In genomic region chr19:16472992-16473391, GRCh38 we compare ENCODE assay signal across 18 cellular contexts. TPM values are rescaled to one million over a fixed set of nuclear protein-coding genes. Genes with fewer than 3 reads are reported as not detected.
A peak's percentile ranks its signal among the peaks of the same experiment; 100 is the strongest.
DNase-seq lines count a peak whose midpoint lies in the region; ATAC-seq and TF ChIP-seq lines count a peak whose summit lies in the region.
"Had no signal": no experiment of that assay in that cellular context is flagged by ENCODE, and none has a peak within 500 bp of the region (broad histone marks: within the 10 kb centered on the region; RNA-seq: fewer than 3 reads in every experiment).

No MANE protein-coding gene starts in this region.

- H3K27ac ChIP-seq in GM23338 (ENCODE audit: low read depth) (no peak overlapping the region), neural progenitor cell (no peak overlapping the region)

- CTCF ChIA-PET in activated CD8-positive, alpha-beta memory T cell treated with anti-CD3 and anti-CD28 coated beads, Interleukin-2, amount 10 ng/mL, durations not matched to agents 7 days and 5 days (lab: Charles Lee) = no interaction called here

- H3K9me3 Mint-ChIP-seq in activated CD8-positive, alpha-beta memory T cell treated with anti-CD3 and anti-CD28 coated beads, Interleukin-2, amount 10 ng/mL, durations not matched to agents 7 days and 5 days (ENCODE audit: low read depth) = no peaks in the 10 kb centered on the region
- H3K9me3 Mint-ChIP-seq in GM23338 = peaks cover 5% of the 10 kb centered on the region; the same call in 1 of the 3 replicates
- no peaks in the 10 kb centered on the region for H3K9me3 Mint-ChIP-seq in activated naive CD8-positive, alpha-beta T cell treated with anti-CD3 and anti-CD28 coated beads, Interleukin-2, amount 50 U/mL, for 24 hours
- H3K9me3 Mint-ChIP-seq in neural progenitor cell = peaks cover 2% of the 10 kb centered on the region

- peaks cover 4% of the 10 kb centered on the region for H3K36me3 Mint-ChIP-seq in activated CD8-positive, alpha-beta memory T cell treated with anti-CD3 and anti-CD28 coated beads, Interleukin-2, amount 10 ng/mL, durations not matched to agents 7 days and 5 days
- no peaks in the 10 kb centered on the region; the same call in 2 of the 3 replicates for H3K36me3 Mint-ChIP-seq in GM23338 (ENCODE audit: low read depth)
- H3K36me3 Mint-ChIP-seq in activated naive CD8-positive, alpha-beta T cell treated with anti-CD3 and anti-CD28 coated beads, Interleukin-2, amount 50 U/mL, for 24 hours (ENCODE audit: low read depth) = no peaks in the 10 kb centered on the region
- H3K36me3 Mint-ChIP-seq in neural progenitor cell = peaks cover 1% of the 10 kb centered on the region

- peaks cover 8% of the 10 kb centered on the region for H3K27me3 Mint-ChIP-seq in activated CD8-positive, alpha-beta memory T cell treated with anti-CD3 and anti-CD28 coated beads, Interleukin-2, amount 10 ng/mL, durations not matched to agents 7 days and 5 days
- H3K27me3 Mint-ChIP-seq in GM23338 (ENCODE audit: insufficient read depth, low read depth, poor library complexity) = peaks cover 16% of the 10 kb centered on the region
- no peaks in the 10 kb centered on the region for H3K27me3 Mint-ChIP-seq in activated naive CD8-positive, alpha-beta T cell treated with anti-CD3 and anti-CD28 coated beads, Interleukin-2, amount 50 U/mL, for 24 hours
- H3K27me3 Mint-ChIP-seq in neural progenitor cell (ENCODE audit: insufficient read depth, low read depth) = peaks cover 5% of the 10 kb centered on the region

- H3K27me3 ChIP-seq in GM23338 (ENCODE audit: insufficient read depth) (no peaks in the 10 kb centered on the region), neural progenitor cell (no peaks in the 10 kb centered on the region)
- H3K27me3 ChIP-seq: upper lobe of left lung had no signal

- peaks cover 17% of the 10 kb centered on the region for H3K4me1 ChIP-seq in GM23338 (ENCODE audit: insufficient read depth)
- peaks cover 14% of the 10 kb centered on the region for H3K4me1 ChIP-seq in neural progenitor cell

- no peak for DNase-seq in activated CD8-positive, alpha-beta memory T cell treated with anti-CD3 and anti-CD28 coated beads, Interleukin-2, amount 10 ng/mL, durations not matched to agents 7 days and 5 days
- DNase-seq in activated CD8-positive, alpha-beta memory T cell treated with anti-CD3 and anti-CD28 coated beads, Interleukin-2, amount 50 U/mL, for 4 hours = no peak
- no peak for DNase-seq in GM23338 (ENCODE audit: low spot score)
- no peak for DNase-seq in activated naive CD8-positive, alpha-beta T cell treated with anti-CD3 and anti-CD28 coated beads, Interleukin-2, amount 50 U/mL, for 24 hours
- DNase-seq in neural progenitor cell (ENCODE audit: low spot score) = no peak
- no peak for DNase-seq in AG20443 (ENCODE audit: low spot score)
- DNase-seq in NOMO-1 (lab: John Stamatoyannopoulos, UW; ENCODE audit: unreplicated experiment in 2 of 2) = no peak
- DNase-seq in COR-L47 (lab: John Stamatoyannopoulos, UW) = no peak
- DNase-seq: activated CD8-positive, alpha-beta memory T cell treated with anti-CD3 and anti-CD28 coated beads, Interleukin-2, amount 50 U/mL, for 48 hours; amniotic stem cell; effector CD8-positive, alpha-beta T cell; Karpas-422; NCI-H1105 treated with DMSO at 0.1 percent for 48 hours; upper lobe of left lung; WERI-Rb-1 had no signal

- H3K79me2 ChIP-seq in GM23338 (replicated peaks; ENCODE audit: insufficient read depth) = peaks cover 33% of the 10 kb centered on the region
- peaks cover 36% of the 10 kb centered on the region for H3K79me2 ChIP-seq in neural progenitor cell (ENCODE audit: low read depth)

- H3F3A ChIP-seq in GM23338 (replicated peaks; ENCODE audit: low read depth) (no peaks in the 10 kb centered on the region), neural progenitor cell (ENCODE audit: low read depth) (no peaks in the 10 kb centered on the region)

- no peak overlapping the region for H3K27ac Mint-ChIP-seq in activated CD8-positive, alpha-beta memory T cell treated with anti-CD3 and anti-CD28 coated beads, Interleukin-2, amount 10 ng/mL, durations not matched to agents 7 days and 5 days
- H3K27ac Mint-ChIP-seq in GM23338 (no peak overlapping the region), neural progenitor cell (no peak overlapping the region)
- H3K27ac Mint-ChIP-seq in activated naive CD8-positive, alpha-beta T cell treated with anti-CD3 and anti-CD28 coated beads, Interleukin-2, amount 50 U/mL, for 24 hours = no peak overlapping the region

- peak overlapping the region; percentile 32 for H3K4me3 Mint-ChIP-seq in activated CD8-positive, alpha-beta memory T cell treated with anti-CD3 and anti-CD28 coated beads, Interleukin-2, amount 10 ng/mL, durations not matched to agents 7 days and 5 days
- H3K4me3 Mint-ChIP-seq in GM23338 (peak overlapping the region; percentile 73; the same call in 2 of the 3 replicates), neural progenitor cell (peak overlapping the region; percentile 89)
- peak overlapping the region; percentile 38 for H3K4me3 Mint-ChIP-seq in activated naive CD8-positive, alpha-beta T cell treated with anti-CD3 and anti-CD28 coated beads, Interleukin-2, amount 50 U/mL, for 24 hours

- no peaks in the 10 kb centered on the region for H3K9me2 ChIP-seq in GM23338 (ENCODE audit: insufficient read depth)

- no peaks in the 10 kb centered on the region for H3K9me3 ChIP-seq in neural progenitor cell (ENCODE audit: low read depth)

- H3K4me2 ChIP-seq in GM23338 (peak overlapping the region; percentile 87; the same call in 1 of the 2 replicates), neural progenitor cell (no peak overlapping the region)

- no peak overlapping the region for H3K9ac ChIP-seq in neural progenitor cell

- peaks cover 19% of the 10 kb centered on the region for H3K4me1 Mint-ChIP-seq in activated CD8-positive, alpha-beta memory T cell treated with anti-CD3 and anti-CD28 coated beads, Interleukin-2, amount 10 ng/mL, durations not matched to agents 7 days and 5 days
- peaks cover 25% of the 10 kb centered on the region for H3K4me1 Mint-ChIP-seq in GM23338
- peaks cover 23% of the 10 kb centered on the region for H3K4me1 Mint-ChIP-seq in activated naive CD8-positive, alpha-beta T cell treated with anti-CD3 and anti-CD28 coated beads, Interleukin-2, amount 50 U/mL, for 24 hours
- H3K4me1 Mint-ChIP-seq in neural progenitor cell = peaks cover 29% of the 10 kb centered on the region

- no peaks in the 10 kb centered on the region for H3K36me3 ChIP-seq in GM23338 (ENCODE audit: insufficient read depth)
- H3K36me3 ChIP-seq in neural progenitor cell = no peaks in the 10 kb centered on the region
- H3K36me3 ChIP-seq: upper lobe of left lung had no signal

- H3K4me3 ChIP-seq in GM23338 = peak overlapping the region; percentile 91; the same call in 1 of the 2 replicates
- no peak overlapping the region for H3K4me3 ChIP-seq in neural progenitor cell

- no peak for ATAC-seq in activated CD8-positive, alpha-beta memory T cell treated with anti-CD3 and anti-CD28 coated beads, Interleukin-2, amount 10 ng/mL, durations not matched to agents 7 days and 5 days
- ATAC-seq in GM23338 = no peak
- ATAC-seq in activated naive CD8-positive, alpha-beta T cell treated with anti-CD3 and anti-CD28 coated beads, Interleukin-2, amount 50 U/mL, for 24 hours = no peak

- H4K20me1 ChIP-seq in GM23338 (replicated peaks; ENCODE audit: insufficient read depth) (peaks cover 24% of the 10 kb centered on the region), neural progenitor cell (ENCODE audit: low read depth) (peaks cover 35% of the 10 kb centered on the region)

- H2AFZ ChIP-seq in GM23338 = no peak overlapping the region
- no peak overlapping the region for H2AFZ ChIP-seq in neural progenitor cell (replicated peaks)

- no peak for TF ChIP-seq CTCF in GM23338 (conservative IDR thresholded peaks at IDR 0.05; ENCODE audit: low read depth in 2 of 2)
- TF ChIP-seq CTCF in neural progenitor cell (IDR thresholded peaks at IDR 0.05) = no peak

RNA-seq across cellular contexts. Expression of gene EPS15L1, which starts 1.2 kb away (rescaled TPM):
- 10 to 100 TPM; 40.7 to 42.6 TPM for total RNA-seq in activated CD8-positive, alpha-beta memory T cell treated with anti-CD3 and anti-CD28 coated beads, Interleukin-2, amount 10 ng/mL, durations not matched to agents 7 days and 5 days
- 23.9 and 25.7 TPM in 2 replicates for total RNA-seq in GM23338 (2014; rRNA removed; shearing (Covaris generic))
- 31.3 and 32.5 TPM in 2 replicates for polyA plus RNA-seq in GM23338 (2016; fragmentation: Nextera tagmentation; extraction: Ambion mirVana)
- total RNA-seq in neural progenitor cell (ENCODE audit: low replicate concordance) = 15.8 and 24.4 TPM in 2 replicates

RNA-seq across cellular contexts. Expression of gene CALR3, which starts 23.0 kb away (rescaled TPM):
- not detected for total RNA-seq in activated CD8-positive, alpha-beta memory T cell treated with anti-CD3 and anti-CD28 coated beads, Interleukin-2, amount 10 ng/mL, durations not matched to agents 7 days and 5 days
- total RNA-seq in GM23338 (2014; rRNA removed; shearing (Covaris generic)) = 0.66 TPM in 1 of 2 replicates, not detected in the other
- 0.42 and 0.73 TPM in 2 replicates for polyA plus RNA-seq in GM23338 (2016; fragmentation: Nextera tagmentation; extraction: Ambion mirVana)
- 0.09 and 2.0 TPM in 2 replicates for total RNA-seq in neural progenitor cell (ENCODE audit: low replicate concordance)
- total RNA-seq: mucosa of gallbladder, posterior vena cava, RPMI7951, upper lobe of left lung had no signal

RNA-seq across cellular contexts. Expression of gene C19orf44, which starts 23.2 kb away (rescaled TPM):
- 1 to 10 TPM; 3.5 to 3.6 TPM for total RNA-seq in activated CD8-positive, alpha-beta memory T cell treated with anti-CD3 and anti-CD28 coated beads, Interleukin-2, amount 10 ng/mL, durations not matched to agents 7 days and 5 days
- 4.0 and 5.9 TPM in 2 replicates for total RNA-seq in GM23338 (2014; rRNA removed; shearing (Covaris generic))
- polyA plus RNA-seq in GM23338 (2016; fragmentation: Nextera tagmentation; extraction: Ambion mirVana) = 1.5 and 2.5 TPM in 2 replicates
- 10.9 and 13.2 TPM in 2 replicates for total RNA-seq in neural progenitor cell (ENCODE audit: low replicate concordance)

Comparison
In these comparisons a context has a peak if more than half of its experiments do, and no peak if none do; other contexts are left out.
1. H3K4me3 Mint-ChIP-seq: peak in every context shown above with its lines; median percentile 89 in neural progenitor cell; 73 in GM23338; 38 in activated naive CD8-positive, alpha-beta T cell treated with anti-CD3 and anti-CD28 coated beads, Interleukin-2, amount 50 U/mL, for 24 hours; 32 in activated CD8-positive, alpha-beta memory T cell treated with anti-CD3 and anti-CD28 coated beads, Interleukin-2, amount 10 ng/mL, durations not matched to agents 7 days and 5 days.